ENCODE assay signal across 26 cellular contexts in genomic region chr16:7090628-7091115, GRCh38.
"Had no signal": no experiment of that assay in that cellular context is flagged by ENCODE, and none has a peak within 500 bp of the region (broad histone marks: within the 10 kb centered on the region; RNA-seq: fewer than 3 reads in every experiment).

No MANE protein-coding gene starts in this region.

- H3K27me3 ChIP-seq: colonic mucosa, esophagus squamous epithelium, thyroid gland, vagina had no signal

- H3K27me3 Mint-ChIP-seq: memory B cell; natural killer cell treated with Interleukin-12 subunit alpha and Interleukin-12 subunit beta and Interleukin-15 and Interleukin-18, amount 100 ng/mL, for 72 hours had no signal

- H3K9me3 ChIP-seq: colonic mucosa, esophagus squamous epithelium, mucosa of descending colon, prostate gland, right atrium auricular region, stomach, thyroid gland, vagina had no signal

- H3K4me3 Mint-ChIP-seq: dendritic cell treated with granulocyte-macrophage colony-stimulating factor and Interleukin-4, amounts not matched to agents 40 ng/mL and 50 ng/mL, for 4 days; memory B cell; mesothelial cell of epicardium; naive B cell; natural killer cell treated with Interleukin-12 subunit alpha and Interleukin-12 subunit beta and Interleukin-15 and Interleukin-18, amount 100 ng/mL, for 72 hours; neural crest cell; stimulated activated effector memory CD8-positive, alpha-beta T cell treated with anti-CD3 and anti-CD28 coated beads, Interleukin-12 subunit alpha, Interleukin-12 subunit beta, amount 100 ng/mL, for 72 hours had no signal

- H3K36me3 Mint-ChIP-seq: memory B cell; mesothelial cell of epicardium; naive B cell; stimulated activated effector memory CD8-positive, alpha-beta T cell treated with anti-CD3 and anti-CD28 coated beads, Interleukin-12 subunit alpha, Interleukin-12 subunit beta, amount 100 ng/mL, for 72 hours had no signal

- H3K9me3 Mint-ChIP-seq: dendritic cell treated with granulocyte-macrophage colony-stimulating factor and Interleukin-4, amounts not matched to agents 40 ng/mL and 50 ng/mL, for 4 days; mesothelial cell of epicardium; neural crest cell had no signal

- DNase-seq: colonic mucosa; effector memory CD4-positive, alpha-beta T cell; erythroblast; esophagus squamous epithelium; foreskin melanocyte; left cardiac atrium; mucosa of descending colon; naive B cell; nucleus accumbens; sigmoid colon; stimulated activated CD4-positive, alpha-beta T cell treated with anti-CD3 and anti-CD28 coated beads, Interleukin-2, amount 100 ng/mL, for 24 hours; stimulated activated CD4-positive, alpha-beta T cell treated with anti-CD3 and anti-CD28 coated beads, Interleukin-4, amount 100 ng/mL, for 24 hours; stimulated activated naive CD4-positive, alpha-beta T cell treated with Interleukin-2 at 50 U/mL for 16 hours; stomach; thyroid gland; trophoblast cell had no signal

- H3K36me3 ChIP-seq: colonic mucosa, esophagus squamous epithelium, prostate gland, right atrium auricular region, sigmoid colon, stomach, thyroid gland, vagina had no signal

- H3K4me3 ChIP-seq: colonic mucosa, esophagus squamous epithelium, lung, mucosa of descending colon, prostate gland, right atrium auricular region, sigmoid colon, stomach, thyroid gland, vagina had no signal

- H3K27ac ChIP-seq: colonic mucosa, esophagus squamous epithelium, prostate gland, right atrium auricular region, sigmoid colon, stomach, thyroid gland, vagina had no signal

- H3K4me1 ChIP-seq: colonic mucosa, esophagus squamous epithelium, prostate gland, right atrium auricular region, sigmoid colon, stomach, thyroid gland, vagina had no signal

- ATAC-seq: left cardiac atrium; mucosa of descending colon; natural killer cell treated with Interleukin-12 subunit alpha and Interleukin-12 subunit beta and Interleukin-15 and Interleukin-18, amount 100 ng/mL, for 72 hours; stimulated activated effector memory CD8-positive, alpha-beta T cell treated with anti-CD3 and anti-CD28 coated beads, Interleukin-12 subunit alpha, Interleukin-12 subunit beta, amount 100 ng/mL, for 72 hours had no signal

- H3K4me1 Mint-ChIP-seq: memory B cell; mesothelial cell of epicardium; naive B cell; stimulated activated effector memory CD8-positive, alpha-beta T cell treated with anti-CD3 and anti-CD28 coated beads, Interleukin-12 subunit alpha, Interleukin-12 subunit beta, amount 100 ng/mL, for 72 hours had no signal

- H3K27ac Mint-ChIP-seq: dendritic cell treated with granulocyte-macrophage colony-stimulating factor and Interleukin-4, amounts not matched to agents 40 ng/mL and 50 ng/mL, for 4 days; memory B cell; mesothelial cell of epicardium; naive B cell; natural killer cell treated with Interleukin-12 subunit alpha and Interleukin-12 subunit beta and Interleukin-15 and Interleukin-18, amount 100 ng/mL, for 72 hours; stimulated activated effector memory CD8-positive, alpha-beta T cell treated with anti-CD3 and anti-CD28 coated beads, Interleukin-12 subunit alpha, Interleukin-12 subunit beta, amount 100 ng/mL, for 72 hours had no signal
